In the genomic region with DNA sequence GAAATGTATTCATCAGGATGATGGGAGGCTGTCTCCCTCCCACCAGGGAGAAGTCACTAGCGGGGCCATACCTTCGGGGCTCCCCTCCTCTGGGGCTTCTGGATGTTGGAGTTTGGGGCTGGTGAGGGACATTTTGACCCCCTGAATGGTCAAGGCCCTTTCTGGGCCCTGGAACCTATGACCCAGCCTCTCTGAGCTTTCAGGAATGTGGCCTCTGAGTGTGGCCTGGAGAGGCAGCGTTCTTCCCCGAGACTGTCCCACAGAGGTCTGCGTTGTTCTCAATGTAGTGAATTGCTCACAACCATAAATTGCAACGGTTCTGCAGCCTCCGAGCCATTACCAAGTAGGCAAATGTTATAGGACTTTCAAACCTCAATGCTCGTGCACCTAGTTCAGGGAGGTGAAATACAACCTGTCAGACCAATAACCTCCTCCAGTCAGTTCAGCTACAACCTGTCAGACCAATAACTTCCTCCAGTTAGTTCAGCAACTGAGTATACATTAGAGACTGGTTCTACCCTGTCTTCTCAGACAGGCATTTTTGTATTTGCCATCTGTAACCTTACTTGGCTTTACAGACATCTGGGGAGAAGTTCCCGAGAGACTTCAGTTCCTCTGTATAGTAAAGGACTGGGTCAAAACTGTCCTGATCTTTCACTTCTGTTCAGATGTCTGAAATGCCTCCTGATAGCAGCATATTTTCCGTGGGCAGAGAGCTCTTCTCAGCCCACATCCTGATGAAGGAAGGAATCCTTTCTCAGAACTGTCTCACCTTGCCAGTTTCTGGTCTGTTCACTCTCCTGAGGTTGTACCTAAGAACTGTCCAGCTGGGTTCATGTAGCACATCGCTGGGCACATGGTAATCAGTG, we compare ENCODE assay signal across 13 cellular contexts. TPM values are rescaled to one million over a fixed set of nuclear protein-coding genes. Genes with fewer than 3 reads are reported as not detected.
DNase-seq lines count a peak whose midpoint lies in the region; ATAC-seq and TF ChIP-seq lines count a peak whose summit lies in the region.
"Had no signal": no experiment of that assay in that cellular context is flagged by ENCODE, and none has a peak within 500 bp of the region (broad histone marks: within the 10 kb centered on the region; RNA-seq: fewer than 3 reads in every experiment).

No MANE protein-coding gene starts in this region.

- H3K27me3 Mint-ChIP-seq in CD8-positive, alpha-beta T cell (ENCODE audit: low read depth): no peaks in the 10 kb centered on the region

- H3K4me1 Mint-ChIP-seq in CD8-positive, alpha-beta T cell (ENCODE audit: low read depth): peaks cover 51% of the 10 kb centered on the region

- H3K27me3 ChIP-seq in CD8-positive, alpha-beta T cell (ENCODE audit: insufficient read depth, low read length): no peaks in the 10 kb centered on the region
- H3K27me3 ChIP-seq in Peyer's patch (no peaks in the 10 kb centered on the region), smooth muscle cell (ENCODE audit: low read depth) (no peaks in the 10 kb centered on the region)

- peaks cover 34% of the 10 kb centered on the region for H3K4me1 ChIP-seq in CD8-positive, alpha-beta T cell (ENCODE audit: insufficient read depth, low read length)
- peaks cover 0 to 51% (median 15%) of the 10 kb centered on the region in 4 donors for H3K4me1 ChIP-seq in Peyer's patch
- H3K4me1 ChIP-seq in smooth muscle cell (ENCODE audit: low read depth): peaks cover 24% of the 10 kb centered on the region

- peak overlapping the region; percentile 37 for H3K9ac ChIP-seq in smooth muscle cell (ENCODE audit: low read depth)

- whole genome bisulfite sequencing in smooth muscle cell (ENCODE audit: low lambda C conversion rate): 58% methylated on average over 11 of the region's 11 CpGs

- peak overlapping the region; percentile 75 for H3K4me2 ChIP-seq in smooth muscle cell

- H3K36me3 ChIP-seq in CD8-positive, alpha-beta T cell (ENCODE audit: insufficient read depth, low read length): no peaks in the 10 kb centered on the region
- H3K36me3 ChIP-seq in Peyer's patch (peaks cover 0 to 4% (median 0%) of the 10 kb centered on the region in 3 donors), smooth muscle cell (ENCODE audit: low read depth) (no peaks in the 10 kb centered on the region)

- no peak for ATAC-seq in CD8-positive, alpha-beta T cell
- ATAC-seq in Right ventricle myocardium superior (ENCODE audit: poor library complexity): peak; percentile 39
- ATAC-seq in HG02642 (IDR thresholded peaks at IDR 0.05; ENCODE audit: poor library complexity, unreplicated experiment): no peak
- no peak for ATAC-seq in HG03025 (IDR thresholded peaks at IDR 0.05; ENCODE audit: low FRiP score, unreplicated experiment)
- ATAC-seq: activated CD4-positive, CD25-positive, alpha-beta regulatory T cell treated with anti-CD3 and anti-CD28 coated beads, Interleukin-2, amount 50 U/mL, for 24 hours had no signal

- no peak overlapping the region for H3K4me3 Mint-ChIP-seq in CD8-positive, alpha-beta T cell

- TF ChIP-seq POLR2A in Peyer's patch (IDR thresholded peaks at IDR 0.05): no peak

- H4K20me1 ChIP-seq in smooth muscle cell (ENCODE audit: low read depth): no peaks in the 10 kb centered on the region

- H3K36me3 Mint-ChIP-seq in CD8-positive, alpha-beta T cell: no peaks in the 10 kb centered on the region

- DNase-seq in CD8-positive, alpha-beta T cell: no peak
- DNase-seq in Peyer's patch (peak in 2 of 3 donors; percentile 36 to 48), Right ventricle myocardium superior (no peak), smooth muscle cell (lab: John Stamatoyannopoulos, UW; ENCODE audit: unreplicated experiment) (no peak), AML-193 (lab: John Stamatoyannopoulos, UW) (no peak)
- DNase-seq in stimulated activated CD8-positive, alpha-beta memory T cell treated with anti-CD3 and anti-CD28 coated beads, Interleukin-4, amount 100 ng/mL, for 48 hours: no peak
- DNase-seq: NCI-H1436 treated with DMSO at 0.1 percent for 48 hours; stimulated activated CD4-positive, alpha-beta T cell treated with anti-CD3 and anti-CD28 coated beads, Interleukin-15, amount 100 ng/mL, for 24 hours; substantia nigra had no signal

- H3K27ac Mint-ChIP-seq in CD8-positive, alpha-beta T cell: peak overlapping the region; percentile 16

- H2AFZ ChIP-seq in smooth muscle cell (ENCODE audit: low read depth): no peak overlapping the region

- H3K9me3 ChIP-seq in CD8-positive, alpha-beta T cell (ENCODE audit: low read length): no peaks in the 10 kb centered on the region
- H3K9me3 ChIP-seq in Peyer's patch (no peaks in the 10 kb centered on the region), smooth muscle cell (replicated peaks; ENCODE audit: low read depth) (no peaks in the 10 kb centered on the region)

- H3K27ac ChIP-seq in CD8-positive, alpha-beta T cell (ENCODE audit: low read depth, low read length): no peak overlapping the region
- H3K27ac ChIP-seq in Peyer's patch: peak overlapping the region in 3 of 4 donors; percentile 25 to 83 (median 75)
- H3K27ac ChIP-seq in smooth muscle cell (ENCODE audit: low read depth): peak overlapping the region; percentile 97
- H3K27ac ChIP-seq: HL-60 had no signal

- H3F3A ChIP-seq in smooth muscle cell (ENCODE audit: low read depth): peaks cover 53% of the 10 kb centered on the region

- intact Hi-C loops in CD8-positive, alpha-beta T cell (cut with DNase I, micrococcal nuclease): no loop called here
- intact Hi-C loops in Right ventricle myocardium superior (cut with DNase I): no loop called here

- no peak for TF ChIP-seq CTCF in CD8-positive, alpha-beta T cell (IDR thresholded peaks at IDR 0.05)
- TF ChIP-seq CTCF in Peyer's patch (IDR thresholded peaks at IDR 0.05) (no peak), smooth muscle cell (IDR thresholded peaks at IDR 0.05; ENCODE audit: borderline replicate concordance, insufficient read depth, poor library complexity, severe bottlenecking) (no peak)

- CTCF ChIA-PET in CD8-positive, alpha-beta T cell (lab: Charles Lee): no interaction called here

- no peak overlapping the region for H3K4me3 ChIP-seq in CD8-positive, alpha-beta T cell (ENCODE audit: low read depth, low read length)
- no peak overlapping the region for H3K4me3 ChIP-seq in Peyer's patch
- no peak overlapping the region for H3K4me3 ChIP-seq in smooth muscle cell

- no peaks in the 10 kb centered on the region for H3K9me3 Mint-ChIP-seq in CD8-positive, alpha-beta T cell

- POLR2A ChIA-PET in CD8-positive, alpha-beta T cell (lab: Charles Lee): no interaction called here

- H3K79me2 ChIP-seq in smooth muscle cell (ENCODE audit: low read depth): peaks cover 66% of the 10 kb centered on the region

RNA-seq across cellular contexts. Expression of gene MICAL2, which starts 34.1 kb away (rescaled TPM):
- 10 to 100 TPM; 15.8 TPM for total RNA-seq in CD8-positive, alpha-beta T cell
- total RNA-seq in Peyer's patch: 100 to 1,000 TPM; 109 to 197 (median 183) TPM
- 34.8 TPM for total RNA-seq in Right ventricle myocardium superior
- total RNA-seq in smooth muscle cell: 278 and 287 TPM in 2 replicates
- 158 and 161 TPM in 2 replicates for polyA plus RNA-seq in smooth muscle cell

Comparison
In these comparisons a context has a peak if more than half of its experiments do, and no peak if none do; other contexts are left out.
1. DNase-seq: peak in Peyer's patch (2 of 3); none in CD8-positive, alpha-beta T cell (0 of 7), Right ventricle myocardium superior (single experiment), smooth muscle cell (single experiment), stimulated activated CD8-positive, alpha-beta memory T cell treated with anti-CD3 and anti-CD28 coated beads, Interleukin-4, amount 100 ng/mL, for 48 hours (single experiment) and AML-193 (0 of 2).